In the genomic region with DNA sequence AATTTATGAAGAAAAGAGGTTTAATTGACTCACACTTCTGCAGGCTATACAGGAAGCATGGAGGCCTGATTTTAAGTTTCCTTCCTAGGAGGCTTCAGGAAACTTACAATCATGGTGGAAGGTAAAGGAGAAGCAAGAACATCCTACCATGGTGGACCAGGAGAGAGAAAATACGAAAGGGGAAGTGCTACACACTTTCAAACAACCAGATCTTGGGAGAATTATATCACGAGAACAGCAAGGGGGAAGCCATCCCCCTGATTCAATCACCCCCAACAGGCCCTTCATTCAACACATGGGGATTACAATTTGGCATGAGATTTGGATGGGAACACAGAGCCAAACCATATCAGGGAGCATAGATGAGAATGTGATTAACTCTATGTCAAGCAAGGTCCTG, we compare ENCODE assay signal across 41 cellular contexts.
"Had no signal": no experiment of that assay in that cellular context is flagged by ENCODE, and none has a peak within 500 bp of the region (broad histone marks: within the 10 kb centered on the region; RNA-seq: fewer than 3 reads in every experiment).

No MANE protein-coding gene starts in this region.

- H3K9me3 Mint-ChIP-seq: activated CD4-positive, alpha-beta T cell treated with anti-CD3 and anti-CD28 coated beads, Interleukin-2, amount 10 ng/mL, durations not matched to agents 7 days and 5 days; activated naive CD4-positive, alpha-beta T cell treated with anti-CD3 and anti-CD28 coated beads, Interleukin-2, amount 10 ng/mL, durations not matched to agents 7 days and 5 days; activated naive CD4-positive, alpha-beta T cell treated with anti-CD3 and anti-CD28 coated beads, Interleukin-2, amount 50 U/mL, for 24 hours; activated naive CD8-positive, alpha-beta T cell treated with anti-CD3 and anti-CD28 coated beads, Interleukin-2, amount 50 U/mL, for 24 hours; activated T-cell treated with anti-CD3 and anti-CD28 coated beads, Interleukin-2, amount 50 U/mL, for 24 hours; activated T-helper 1 cell treated with anti-CD3 and anti-CD28 coated beads, Interleukin-12 subunit alpha, Interleukin-12 subunit beta, Interleukin-2, Interleukin-4 antibody, amounts not matched to agents 30 ng/mL and 10 ng/mL and 1 ng/mL, durations not matched to agents 14 hours and 24 hours and 36 hours; activated T-helper 2 cell treated with anti-CD3 and anti-CD28 coated beads, Interferon-gamma antibody, Interleukin-2, Interleukin-4, amounts not matched to agents 10 μg/mL and 5 μg/mL and 100 μg/mL, durations not matched to agents 14 hours and 24 hours and 36 hours; brain; central memory CD8-positive, alpha-beta T cell; T-helper 1 cell treated with Interleukin-12 subunit alpha and Interleukin-12 subunit beta and Interleukin-4 antibody, amounts not matched to agents 30 μg/mL and 1 μg/mL, for 36 hours; T-helper 2 cell treated with Interferon-gamma antibody and Interleukin-4, amounts not matched to agents 5 μg/mL and 100 μg/mL, for 36 hours; WTC11 had no signal

- H3K9me3 ChIP-seq: ascending aorta, colonic mucosa had no signal

- H3K27me3 ChIP-seq: ascending aorta, cardiac muscle cell, colonic mucosa had no signal

- H3K4me1 ChIP-seq: ascending aorta, colonic mucosa had no signal

- H3K4me3 Mint-ChIP-seq: activated CD4-positive, alpha-beta memory T cell treated with anti-CD3 and anti-CD28 coated beads, Interleukin-2, amount 10 ng/mL, durations not matched to agents 7 days and 5 days; activated CD4-positive, alpha-beta T cell treated with anti-CD3 and anti-CD28 coated beads for 36 hours; activated CD4-positive, alpha-beta T cell treated with anti-CD3 and anti-CD28 coated beads, Interleukin-2, amount 10 ng/mL, durations not matched to agents 7 days and 5 days; activated CD8-positive, alpha-beta memory T cell treated with anti-CD3 and anti-CD28 coated beads, Interleukin-2, amount 10 ng/mL, durations not matched to agents 7 days and 5 days; activated CD8-positive, alpha-beta T cell treated with anti-CD3 and anti-CD28 coated beads, Interleukin-2, amount 10 ng/mL, durations not matched to agents 7 days and 5 days; activated naive CD4-positive, alpha-beta T cell treated with anti-CD3 and anti-CD28 coated beads, Interleukin-2, amount 10 ng/mL, durations not matched to agents 7 days and 5 days; activated naive CD4-positive, alpha-beta T cell treated with anti-CD3 and anti-CD28 coated beads, Interleukin-2, amount 50 U/mL, for 24 hours; activated naive CD8-positive, alpha-beta T cell; activated naive CD8-positive, alpha-beta T cell treated with anti-CD3 and anti-CD28 coated beads, Interleukin-2, amount 10 ng/mL, durations not matched to agents 7 days and 5 days; activated naive CD8-positive, alpha-beta T cell treated with anti-CD3 and anti-CD28 coated beads, Interleukin-2, amount 50 U/mL, for 24 hours; activated T-cell treated with anti-CD3 and anti-CD28 coated beads, Interleukin-2, amount 50 U/mL, for 24 hours; activated T-cell treated with anti-CD3 and anti-CD28 coated beads, Interleukin-2, amount 50 U/mL, for 72 hours; activated T-helper 1 cell treated with anti-CD3 and anti-CD28 coated beads, Interleukin-12 subunit alpha, Interleukin-12 subunit beta, Interleukin-2, Interleukin-4 antibody, amounts not matched to agents 30 ng/mL and 10 ng/mL and 1 ng/mL, durations not matched to agents 14 hours and 24 hours and 36 hours; brain; central memory CD8-positive, alpha-beta T cell; T-helper 1 cell treated with Interleukin-12 subunit alpha and Interleukin-12 subunit beta and Interleukin-4 antibody, amounts not matched to agents 30 μg/mL and 1 μg/mL, for 36 hours; T-helper 2 cell treated with Interferon-gamma antibody and Interleukin-4, amounts not matched to agents 5 μg/mL and 100 μg/mL, for 36 hours; WTC11 had no signal

- ATAC-seq: activated CD4-positive, alpha-beta T cell treated with anti-CD3 and anti-CD28 coated beads for 36 hours; activated CD4-positive, CD25-positive, alpha-beta regulatory T cell treated with anti-CD3 and anti-CD28 coated beads, Interleukin-2, amount 50 U/mL, for 24 hours; activated CD8-positive, alpha-beta memory T cell treated with anti-CD3 and anti-CD28 coated beads, Interleukin-2, amount 10 ng/mL, durations not matched to agents 7 days and 5 days; activated CD8-positive, alpha-beta T cell treated with anti-CD3 and anti-CD28 coated beads, Interleukin-2, amount 10 ng/mL, durations not matched to agents 7 days and 5 days; activated naive CD8-positive, alpha-beta T cell treated with anti-CD3 and anti-CD28 coated beads, Interleukin-2, amount 50 U/mL, for 24 hours; activated T-cell treated with anti-CD3 and anti-CD28 coated beads, Interleukin-2, amount 50 U/mL, for 72 hours; WTC11 had no signal

- FAIRE-seq: bronchial epithelial cell, TTC549 had no signal

- H3K4me3 ChIP-seq: ascending aorta, cardiac muscle cell, colonic mucosa had no signal

- H3K27ac Mint-ChIP-seq: activated CD4-positive, alpha-beta memory T cell treated with anti-CD3 and anti-CD28 coated beads, Interleukin-2, amount 10 ng/mL, durations not matched to agents 7 days and 5 days; activated CD4-positive, alpha-beta T cell treated with anti-CD3 and anti-CD28 coated beads for 36 hours; activated CD4-positive, alpha-beta T cell treated with anti-CD3 and anti-CD28 coated beads, Interleukin-2, amount 10 ng/mL, durations not matched to agents 7 days and 5 days; activated CD8-positive, alpha-beta memory T cell treated with anti-CD3 and anti-CD28 coated beads, Interleukin-2, amount 10 ng/mL, durations not matched to agents 7 days and 5 days; activated CD8-positive, alpha-beta T cell treated with anti-CD3 and anti-CD28 coated beads, Interleukin-2, amount 10 ng/mL, durations not matched to agents 7 days and 5 days; activated naive CD4-positive, alpha-beta T cell treated with anti-CD3 and anti-CD28 coated beads, Interleukin-2, amount 10 ng/mL, durations not matched to agents 7 days and 5 days; activated naive CD4-positive, alpha-beta T cell treated with anti-CD3 and anti-CD28 coated beads, Interleukin-2, amount 50 U/mL, for 24 hours; activated naive CD8-positive, alpha-beta T cell; activated naive CD8-positive, alpha-beta T cell treated with anti-CD3 and anti-CD28 coated beads, Interleukin-2, amount 10 ng/mL, durations not matched to agents 7 days and 5 days; activated naive CD8-positive, alpha-beta T cell treated with anti-CD3 and anti-CD28 coated beads, Interleukin-2, amount 50 U/mL, for 24 hours; activated T-cell treated with anti-CD3 and anti-CD28 coated beads, Interleukin-2, amount 50 U/mL, for 24 hours; activated T-cell treated with anti-CD3 and anti-CD28 coated beads, Interleukin-2, amount 50 U/mL, for 72 hours; activated T-helper 1 cell treated with anti-CD3 and anti-CD28 coated beads, Interleukin-12 subunit alpha, Interleukin-12 subunit beta, Interleukin-2, Interleukin-4 antibody, amounts not matched to agents 30 ng/mL and 10 ng/mL and 1 ng/mL, durations not matched to agents 14 hours and 24 hours and 36 hours; activated T-helper 2 cell treated with anti-CD3 and anti-CD28 coated beads, Interferon-gamma antibody, Interleukin-2, Interleukin-4, amounts not matched to agents 10 μg/mL and 5 μg/mL and 100 μg/mL, durations not matched to agents 14 hours and 24 hours and 36 hours; brain; T-helper 1 cell treated with Interleukin-12 subunit alpha and Interleukin-12 subunit beta and Interleukin-4 antibody, amounts not matched to agents 30 μg/mL and 1 μg/mL, for 36 hours; T-helper 2 cell treated with Interferon-gamma antibody and Interleukin-4, amounts not matched to agents 5 μg/mL and 100 μg/mL, for 36 hours; WTC11 had no signal

- H3K36me3 ChIP-seq: ascending aorta, cardiac muscle cell, colonic mucosa, WERI-Rb-1 had no signal

- H3K4me1 Mint-ChIP-seq: activated CD4-positive, alpha-beta T cell treated with anti-CD3 and anti-CD28 coated beads for 36 hours; activated naive CD4-positive, alpha-beta T cell treated with anti-CD3 and anti-CD28 coated beads, Interleukin-2, amount 50 U/mL, for 24 hours; activated naive CD8-positive, alpha-beta T cell treated with anti-CD3 and anti-CD28 coated beads, Interleukin-2, amount 50 U/mL, for 24 hours; brain; central memory CD8-positive, alpha-beta T cell; WTC11 had no signal

- DNase-seq: activated CD4-positive, alpha-beta memory T cell treated with anti-CD3 and anti-CD28 coated beads, Interleukin-2, amount 10 ng/mL, durations not matched to agents 7 days and 5 days; activated CD4-positive, alpha-beta T cell treated with anti-CD3 and anti-CD28 coated beads for 1 hour; activated CD4-positive, alpha-beta T cell treated with anti-CD3 and anti-CD28 coated beads for 36 hours; activated CD4-positive, alpha-beta T cell treated with anti-CD3 and anti-CD28 coated beads for 48 hours; activated CD4-positive, alpha-beta T cell treated with anti-CD3 and anti-CD28 coated beads, Interleukin-2, amount 10 ng/mL, durations not matched to agents 7 days and 5 days; activated CD4-positive, alpha-beta T cell treated with anti-CD3 and anti-CD28 coated beads, Interleukin-2, amount 50 U/mL, for 48 hours; activated CD4-positive, CD25-positive, alpha-beta regulatory T cell; activated CD8-positive, alpha-beta memory T cell treated with anti-CD3 and anti-CD28 coated beads for 24 hours; activated CD8-positive, alpha-beta memory T cell treated with anti-CD3 and anti-CD28 coated beads, Interleukin-2, amount 10 ng/mL, durations not matched to agents 7 days and 5 days; activated CD8-positive, alpha-beta memory T cell treated with anti-CD3 and anti-CD28 coated beads, Interleukin-2, amount 50 U/mL, for 48 hours; activated CD8-positive, alpha-beta T cell treated with anti-CD3 and anti-CD28 coated beads, Interleukin-2, amount 10 ng/mL, durations not matched to agents 7 days and 5 days; activated effector memory CD4-positive, alpha-beta T cell treated with Interleukin-2 at 50 U/mL for 16 hours; activated gamma-delta T cell; activated naive CD4-positive, alpha-beta T cell treated with anti-CD3 and anti-CD28 coated beads, Interleukin-2, amount 10 ng/mL, durations not matched to agents 7 days and 5 days; activated naive CD4-positive, alpha-beta T cell treated with Interleukin-2 at 50 U/mL for 16 hours; activated naive CD8-positive, alpha-beta T cell treated with anti-CD3 and anti-CD28 coated beads, Interleukin-2, amount 10 ng/mL, durations not matched to agents 7 days and 5 days; activated naive CD8-positive, alpha-beta T cell treated with anti-CD3 and anti-CD28 coated beads, Interleukin-2, amount 50 U/mL, for 24 hours; activated T-cell treated with anti-CD3 and anti-CD28 coated beads, Interleukin-2, amount 50 U/mL, for 24 hours; activated T-cell treated with anti-CD3 and anti-CD28 coated beads, Interleukin-2, amount 50 U/mL, for 72 hours; amygdala; anterior cingulate cortex; caudate nucleus; cerebellar nuclear complex; colonic mucosa; T-helper 2 cell; T-helper 9 cell; WERI-Rb-1 had no signal

- H3K27ac ChIP-seq: ascending aorta, cardiac muscle cell, colonic mucosa, WERI-Rb-1 had no signal

- H3K36me3 Mint-ChIP-seq: activated CD8-positive, alpha-beta memory T cell treated with anti-CD3 and anti-CD28 coated beads, Interleukin-2, amount 10 ng/mL, durations not matched to agents 7 days and 5 days; activated naive CD4-positive, alpha-beta T cell treated with anti-CD3 and anti-CD28 coated beads, Interleukin-2, amount 10 ng/mL, durations not matched to agents 7 days and 5 days; activated naive CD4-positive, alpha-beta T cell treated with anti-CD3 and anti-CD28 coated beads, Interleukin-2, amount 50 U/mL, for 24 hours; activated naive CD8-positive, alpha-beta T cell; activated naive CD8-positive, alpha-beta T cell treated with anti-CD3 and anti-CD28 coated beads, Interleukin-2, amount 10 ng/mL, durations not matched to agents 7 days and 5 days; brain; WTC11 had no signal

- H3K27me3 Mint-ChIP-seq: activated CD4-positive, alpha-beta memory T cell treated with anti-CD3 and anti-CD28 coated beads, Interleukin-2, amount 10 ng/mL, durations not matched to agents 7 days and 5 days; activated naive CD4-positive, alpha-beta T cell treated with anti-CD3 and anti-CD28 coated beads, Interleukin-2, amount 10 ng/mL, durations not matched to agents 7 days and 5 days; activated naive CD4-positive, alpha-beta T cell treated with anti-CD3 and anti-CD28 coated beads, Interleukin-2, amount 50 U/mL, for 24 hours; activated naive CD8-positive, alpha-beta T cell; activated naive CD8-positive, alpha-beta T cell treated with anti-CD3 and anti-CD28 coated beads, Interleukin-2, amount 50 U/mL, for 24 hours; activated T-cell treated with anti-CD3 and anti-CD28 coated beads, Interleukin-2, amount 50 U/mL, for 24 hours; central memory CD8-positive, alpha-beta T cell had no signal
